ENCODE assay signal across 8 cellular contexts in the genomic region with DNA sequence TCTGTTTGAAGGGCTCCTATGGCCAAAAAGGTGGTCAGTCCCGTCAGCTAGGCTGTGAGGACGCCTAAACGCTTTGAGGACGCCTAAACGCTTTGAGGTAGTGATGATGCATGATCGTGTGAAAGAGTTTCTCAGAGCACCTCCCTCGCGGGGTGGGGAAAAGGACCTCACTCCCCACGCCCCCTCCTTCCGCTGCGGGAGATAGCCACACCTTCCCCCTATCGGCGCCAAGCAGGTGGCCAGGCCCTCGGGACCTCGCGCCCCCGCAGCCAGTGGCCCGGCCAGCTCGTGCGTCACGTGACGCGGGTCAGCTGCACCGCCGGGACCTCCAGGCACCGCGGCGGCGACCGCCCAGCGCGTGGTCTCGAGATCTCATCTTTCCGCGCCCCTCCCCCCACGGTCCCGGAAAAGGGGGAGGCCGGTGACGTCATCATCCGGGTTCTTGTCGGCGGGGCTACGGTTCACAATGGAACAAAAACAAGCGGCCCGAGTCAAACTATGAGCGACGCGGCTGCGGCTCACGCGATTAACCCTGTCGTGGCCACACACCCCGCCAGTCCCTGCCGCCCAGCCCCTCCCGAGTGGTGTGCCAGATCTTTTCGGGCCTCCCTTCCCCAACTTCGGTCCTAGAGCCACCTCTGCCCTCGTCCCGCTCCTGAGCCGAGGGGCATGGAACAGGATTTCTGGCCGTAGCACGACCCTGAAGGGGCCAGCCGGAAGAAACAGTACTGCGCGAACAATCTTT. TPM values are rescaled to one million over a fixed set of nuclear protein-coding genes. Genes with fewer than 3 reads are reported as not detected.
DNase-seq lines count a peak whose midpoint lies in the region; ATAC-seq and TF ChIP-seq lines count a peak whose summit lies in the region.

No MANE protein-coding gene starts in this region.

- peak overlapping the region; percentile 88 for H3K4me3 Mint-ChIP-seq in progenitor cell of endocrine pancreas (ENCODE audit: low read depth)

- peak; percentile 73 for ATAC-seq in GM18502 (IDR thresholded peaks at IDR 0.05; ENCODE audit: poor library complexity, unreplicated experiment)
- peak; percentile 57 for ATAC-seq in HG02943 (IDR thresholded peaks at IDR 0.05; ENCODE audit: low read depth, unreplicated experiment)
- peak; percentile 84 for ATAC-seq in left ventricle myocardium superior

- no peaks in the 10 kb centered on the region for H3K27me3 Mint-ChIP-seq in progenitor cell of endocrine pancreas

- intact Hi-C loops in left ventricle myocardium superior (cut with micrococcal nuclease): no loop called here

- H3K4me1 Mint-ChIP-seq in progenitor cell of endocrine pancreas (ENCODE audit: low read depth): peaks cover 23% of the 10 kb centered on the region

- no peaks in the 10 kb centered on the region for H3K36me3 Mint-ChIP-seq in progenitor cell of endocrine pancreas (ENCODE audit: insufficient read depth)

- peak overlapping the region; percentile 100 for H3K27ac Mint-ChIP-seq in progenitor cell of endocrine pancreas

- no peaks in the 10 kb centered on the region for H3K9me3 Mint-ChIP-seq in progenitor cell of endocrine pancreas (ENCODE audit: low read depth)

- no peak for TF ChIP-seq CTCF in progenitor cell of endocrine pancreas (IDR thresholded peaks at IDR 0.05; ENCODE audit: unreplicated experiment)

- DNase-seq in NCI-H187 (lab: John Stamatoyannopoulos, UW) (peak; percentile 88 to 89), T-helper 2 cell (peak; percentile 88 to 99 (median 93)), anterior cingulate cortex (lab: John Stamatoyannopoulos, UW) (peak; percentile 55 to 99 (median 92)), left ventricle myocardium superior (peak; percentile 97), progenitor cell of endocrine pancreas (ENCODE audit: low spot score, unreplicated experiment) (peak; percentile 96), ureter (ENCODE audit: low spot score) (peak; percentile 99)

RNA-seq across cellular contexts. Expression of a gene that starts 0.7 kb away (rescaled TPM):
- 51.7 TPM for total RNA-seq in left ventricle myocardium superior
- 75.3 and 79.8 TPM in 2 replicates for total RNA-seq in progenitor cell of endocrine pancreas
- 93.8 TPM for total RNA-seq in ureter

Comparison
In these comparisons a context has a peak if more than half of its experiments do, and no peak if none do; other contexts are left out.
1. Peak in every context shown above with its lines: DNase-seq and ATAC-seq.